1 cellular context compared by ENCODE assay signal in the genomic region with DNA sequence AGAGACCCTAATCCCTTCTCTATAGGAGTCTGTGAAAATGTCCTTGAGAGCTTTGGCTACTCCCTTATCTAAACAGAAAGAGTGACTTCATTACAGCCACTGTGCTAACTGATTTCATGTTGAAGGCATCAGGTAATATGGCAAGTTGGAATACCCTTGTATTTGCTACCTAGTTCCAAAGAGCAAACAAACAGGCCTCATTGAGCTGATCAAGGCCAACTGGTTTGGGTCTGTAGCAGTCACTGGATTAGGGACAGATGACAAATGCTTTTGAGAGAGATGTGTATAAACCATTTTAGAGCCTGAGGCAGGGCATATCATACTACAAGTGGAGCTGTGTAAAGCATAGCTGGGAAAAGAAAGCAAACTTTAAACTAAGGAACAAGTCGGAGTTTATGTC.
A peak's percentile ranks its signal among the peaks of the same experiment; 100 is the strongest.
TF ChIP-seq lines count a peak whose summit lies in the region.

No MANE protein-coding gene starts in this region.

TF ChIP-seq in HepG2, 621 proteins besides CTCF, POLR2A, EP300 and RAD21 (continued from another document and continues in another):
- TF ChIP-seq, protein P1, sequence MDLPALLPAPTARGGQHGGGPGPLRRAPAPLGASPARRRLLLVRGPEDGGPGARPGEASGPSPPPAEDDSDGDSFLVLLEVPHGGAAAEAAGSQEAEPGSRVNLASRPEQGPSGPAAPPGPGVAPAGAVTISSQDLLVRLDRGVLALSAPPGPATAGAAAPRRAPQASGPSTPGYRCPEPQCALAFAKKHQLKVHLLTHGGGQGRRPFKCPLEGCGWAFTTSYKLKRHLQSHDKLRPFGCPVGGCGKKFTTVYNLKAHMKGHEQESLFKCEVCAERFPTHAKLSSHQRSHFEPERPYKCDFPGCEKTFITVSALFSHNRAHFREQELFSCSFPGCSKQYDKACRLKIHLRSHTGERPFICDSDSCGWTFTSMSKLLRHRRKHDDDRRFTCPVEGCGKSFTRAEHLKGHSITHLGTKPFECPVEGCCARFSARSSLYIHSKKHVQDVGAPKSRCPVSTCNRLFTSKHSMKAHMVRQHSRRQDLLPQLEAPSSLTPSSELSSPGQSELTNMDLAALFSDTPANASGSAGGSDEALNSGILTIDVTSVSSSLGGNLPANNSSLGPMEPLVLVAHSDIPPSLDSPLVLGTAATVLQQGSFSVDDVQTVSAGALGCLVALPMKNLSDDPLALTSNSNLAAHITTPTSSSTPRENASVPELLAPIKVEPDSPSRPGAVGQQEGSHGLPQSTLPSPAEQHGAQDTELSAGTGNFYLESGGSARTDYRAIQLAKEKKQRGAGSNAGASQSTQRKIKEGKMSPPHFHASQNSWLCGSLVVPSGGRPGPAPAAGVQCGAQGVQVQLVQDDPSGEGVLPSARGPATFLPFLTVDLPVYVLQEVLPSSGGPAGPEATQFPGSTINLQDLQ (CRISPR knock-in tag; IDR thresholded peaks at IDR 0.05): no peak
- TF ChIP-seq ZBTB7A (CRISPR knock-in tag; IDR thresholded peaks at IDR 0.05): no peak
- TF ChIP-seq CBFB (CRISPR knock-in tag; IDR thresholded peaks at IDR 0.05): no peak
- TF ChIP-seq ZNF30 (CRISPR knock-in tag; IDR thresholded peaks at IDR 0.05): no peak
- no peak for TF ChIP-seq ZNF747 (CRISPR knock-in tag; IDR thresholded peaks at IDR 0.05; ENCODE audit: borderline replicate concordance)
- TF ChIP-seq, protein P2, sequence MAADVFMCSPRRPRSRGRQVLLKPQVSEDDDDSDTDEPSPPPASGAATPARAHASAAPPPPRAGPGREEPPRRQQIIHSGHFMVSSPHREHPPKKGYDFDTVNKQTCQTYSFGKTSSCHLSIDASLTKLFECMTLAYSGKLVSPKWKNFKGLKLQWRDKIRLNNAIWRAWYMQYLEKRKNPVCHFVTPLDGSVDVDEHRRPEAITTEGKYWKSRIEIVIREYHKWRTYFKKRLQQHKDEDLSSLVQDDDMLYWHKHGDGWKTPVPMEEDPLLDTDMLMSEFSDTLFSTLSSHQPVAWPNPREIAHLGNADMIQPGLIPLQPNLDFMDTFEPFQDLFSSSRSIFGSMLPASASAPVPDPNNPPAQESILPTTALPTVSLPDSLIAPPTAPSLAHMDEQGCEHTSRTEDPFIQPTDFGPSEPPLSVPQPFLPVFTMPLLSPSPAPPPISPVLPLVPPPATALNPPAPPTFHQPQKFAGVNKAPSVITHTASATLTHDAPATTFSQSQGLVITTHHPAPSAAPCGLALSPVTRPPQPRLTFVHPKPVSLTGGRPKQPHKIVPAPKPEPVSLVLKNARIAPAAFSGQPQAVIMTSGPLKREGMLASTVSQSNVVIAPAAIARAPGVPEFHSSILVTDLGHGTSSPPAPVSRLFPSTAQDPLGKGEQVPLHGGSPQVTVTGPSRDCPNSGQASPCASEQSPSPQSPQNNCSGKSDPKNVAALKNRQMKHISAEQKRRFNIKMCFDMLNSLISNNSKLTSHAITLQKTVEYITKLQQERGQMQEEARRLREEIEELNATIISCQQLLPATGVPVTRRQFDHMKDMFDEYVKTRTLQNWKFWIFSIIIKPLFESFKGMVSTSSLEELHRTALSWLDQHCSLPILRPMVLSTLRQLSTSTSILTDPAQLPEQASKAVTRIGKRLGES (CRISPR knock-in tag; IDR thresholded peaks at IDR 0.05; ENCODE audit: borderline replicate concordance): no peak
- TF ChIP-seq, protein P3, sequence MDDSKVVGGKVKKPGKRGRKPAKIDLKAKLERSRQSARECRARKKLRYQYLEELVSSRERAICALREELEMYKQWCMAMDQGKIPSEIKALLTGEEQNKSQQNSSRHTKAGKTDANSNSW (CRISPR knock-in tag; IDR thresholded peaks at IDR 0.05; ENCODE audit: borderline replicate concordance): no peak
- TF ChIP-seq, protein P4, sequence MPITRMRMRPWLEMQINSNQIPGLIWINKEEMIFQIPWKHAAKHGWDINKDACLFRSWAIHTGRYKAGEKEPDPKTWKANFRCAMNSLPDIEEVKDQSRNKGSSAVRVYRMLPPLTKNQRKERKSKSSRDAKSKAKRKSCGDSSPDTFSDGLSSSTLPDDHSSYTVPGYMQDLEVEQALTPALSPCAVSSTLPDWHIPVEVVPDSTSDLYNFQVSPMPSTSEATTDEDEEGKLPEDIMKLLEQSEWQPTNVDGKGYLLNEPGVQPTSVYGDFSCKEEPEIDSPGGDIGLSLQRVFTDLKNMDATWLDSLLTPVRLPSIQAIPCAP (CRISPR knock-in tag; IDR thresholded peaks at IDR 0.05; ENCODE audit: low read depth): no peak
- TF ChIP-seq SMAD1 (CRISPR knock-in tag; IDR thresholded peaks at IDR 0.05; ENCODE audit: borderline replicate concordance, low read depth): no peak
- no peak for TF ChIP-seq ZNF468 (CRISPR knock-in tag; IDR thresholded peaks at IDR 0.05)
- TF ChIP-seq ZNF337 (CRISPR knock-in tag; IDR thresholded peaks at IDR 0.05; ENCODE audit: borderline replicate concordance, low read depth): no peak
- TF ChIP-seq ZNF225 (CRISPR knock-in tag; IDR thresholded peaks at IDR 0.05): no peak
- no peak for TF ChIP-seq KAT2B (IDR thresholded peaks at IDR 0.05; ENCODE audit: borderline replicate concordance, low read depth, low read length)
- TF ChIP-seq ZNF10 (CRISPR knock-in tag; IDR thresholded peaks at IDR 0.05; ENCODE audit: borderline replicate concordance, low read depth): no peak
- 0 out of 2 replicates have a peak, but pooled peaks have one; percentile 27 for TF ChIP-seq ZSCAN31 (CRISPR knock-in tag; IDR thresholded peaks at IDR 0.05; ENCODE audit: low read depth)
- no peak for TF ChIP-seq CREB1 (IDR thresholded peaks at IDR 0.05)
- peak; percentile 58 for TF ChIP-seq CREB1 (CRISPR knock-in tag; IDR thresholded peaks at IDR 0.05)
- TF ChIP-seq, protein P5, sequence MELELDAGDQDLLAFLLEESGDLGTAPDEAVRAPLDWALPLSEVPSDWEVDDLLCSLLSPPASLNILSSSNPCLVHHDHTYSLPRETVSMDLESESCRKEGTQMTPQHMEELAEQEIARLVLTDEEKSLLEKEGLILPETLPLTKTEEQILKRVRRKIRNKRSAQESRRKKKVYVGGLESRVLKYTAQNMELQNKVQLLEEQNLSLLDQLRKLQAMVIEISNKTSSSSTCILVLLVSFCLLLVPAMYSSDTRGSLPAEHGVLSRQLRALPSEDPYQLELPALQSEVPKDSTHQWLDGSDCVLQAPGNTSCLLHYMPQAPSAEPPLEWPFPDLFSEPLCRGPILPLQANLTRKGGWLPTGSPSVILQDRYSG (CRISPR knock-in tag; IDR thresholded peaks at IDR 0.05): no peak
- TF ChIP-seq, protein P6, sequence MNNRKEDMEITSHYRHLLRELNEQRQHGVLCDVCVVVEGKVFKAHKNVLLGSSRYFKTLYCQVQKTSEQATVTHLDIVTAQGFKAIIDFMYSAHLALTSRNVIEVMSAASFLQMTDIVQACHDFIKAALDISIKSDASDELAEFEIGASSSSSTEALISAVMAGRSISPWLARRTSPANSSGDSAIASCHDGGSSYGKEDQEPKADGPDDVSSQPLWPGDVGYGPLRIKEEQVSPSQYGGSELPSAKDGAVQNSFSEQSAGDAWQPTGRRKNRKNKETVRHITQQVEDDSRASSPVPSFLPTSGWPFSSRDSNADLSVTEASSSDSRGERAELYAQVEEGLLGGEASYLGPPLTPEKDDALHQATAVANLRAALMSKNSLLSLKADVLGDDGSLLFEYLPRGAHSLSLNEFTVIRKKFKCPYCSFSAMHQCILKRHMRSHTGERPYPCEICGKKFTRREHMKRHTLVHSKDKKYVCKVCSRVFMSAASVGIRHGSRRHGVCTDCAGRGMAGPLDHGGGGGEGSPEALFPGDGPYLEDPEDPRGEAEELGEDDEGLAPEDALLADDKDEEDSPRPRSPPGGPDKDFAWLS (CRISPR knock-in tag; IDR thresholded peaks at IDR 0.05; ENCODE audit: borderline replicate concordance): no peak
- no peak for TF ChIP-seq ZNF703 (CRISPR knock-in tag; IDR thresholded peaks at IDR 0.05; ENCODE audit: borderline replicate concordance)
- TF ChIP-seq, protein P7, sequence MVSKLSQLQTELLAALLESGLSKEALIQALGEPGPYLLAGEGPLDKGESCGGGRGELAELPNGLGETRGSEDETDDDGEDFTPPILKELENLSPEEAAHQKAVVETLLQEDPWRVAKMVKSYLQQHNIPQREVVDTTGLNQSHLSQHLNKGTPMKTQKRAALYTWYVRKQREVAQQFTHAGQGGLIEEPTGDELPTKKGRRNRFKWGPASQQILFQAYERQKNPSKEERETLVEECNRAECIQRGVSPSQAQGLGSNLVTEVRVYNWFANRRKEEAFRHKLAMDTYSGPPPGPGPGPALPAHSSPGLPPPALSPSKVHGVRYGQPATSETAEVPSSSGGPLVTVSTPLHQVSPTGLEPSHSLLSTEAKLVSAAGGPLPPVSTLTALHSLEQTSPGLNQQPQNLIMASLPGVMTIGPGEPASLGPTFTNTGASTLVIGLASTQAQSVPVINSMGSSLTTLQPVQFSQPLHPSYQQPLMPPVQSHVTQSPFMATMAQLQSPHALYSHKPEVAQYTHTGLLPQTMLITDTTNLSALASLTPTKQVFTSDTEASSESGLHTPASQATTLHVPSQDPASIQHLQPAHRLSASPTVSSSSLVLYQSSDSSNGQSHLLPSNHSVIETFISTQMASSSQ (IDR thresholded peaks at IDR 0.05; ENCODE audit: low read depth): peak; percentile 43; the same call in 1 of the 2 replicates
- TF ChIP-seq, protein P7 (CRISPR knock-in tag; IDR thresholded peaks at IDR 0.05; ENCODE audit: borderline replicate concordance): peak; percentile 76; the same call in 1 of the 2 replicates
- peak; percentile 96 for TF ChIP-seq HDAC2 (CRISPR knock-in tag; IDR thresholded peaks at IDR 0.05)
- TF ChIP-seq ZNF670 (CRISPR knock-in tag; IDR thresholded peaks at IDR 0.05; ENCODE audit: borderline replicate concordance): 0 out of 2 replicates have a peak, but pooled peaks have one; percentile 36
- TF ChIP-seq ZNF781 (CRISPR knock-in tag; IDR thresholded peaks at IDR 0.05; ENCODE audit: borderline replicate concordance, not compliant biosample characterization): no peak
- TF ChIP-seq, protein P8, sequence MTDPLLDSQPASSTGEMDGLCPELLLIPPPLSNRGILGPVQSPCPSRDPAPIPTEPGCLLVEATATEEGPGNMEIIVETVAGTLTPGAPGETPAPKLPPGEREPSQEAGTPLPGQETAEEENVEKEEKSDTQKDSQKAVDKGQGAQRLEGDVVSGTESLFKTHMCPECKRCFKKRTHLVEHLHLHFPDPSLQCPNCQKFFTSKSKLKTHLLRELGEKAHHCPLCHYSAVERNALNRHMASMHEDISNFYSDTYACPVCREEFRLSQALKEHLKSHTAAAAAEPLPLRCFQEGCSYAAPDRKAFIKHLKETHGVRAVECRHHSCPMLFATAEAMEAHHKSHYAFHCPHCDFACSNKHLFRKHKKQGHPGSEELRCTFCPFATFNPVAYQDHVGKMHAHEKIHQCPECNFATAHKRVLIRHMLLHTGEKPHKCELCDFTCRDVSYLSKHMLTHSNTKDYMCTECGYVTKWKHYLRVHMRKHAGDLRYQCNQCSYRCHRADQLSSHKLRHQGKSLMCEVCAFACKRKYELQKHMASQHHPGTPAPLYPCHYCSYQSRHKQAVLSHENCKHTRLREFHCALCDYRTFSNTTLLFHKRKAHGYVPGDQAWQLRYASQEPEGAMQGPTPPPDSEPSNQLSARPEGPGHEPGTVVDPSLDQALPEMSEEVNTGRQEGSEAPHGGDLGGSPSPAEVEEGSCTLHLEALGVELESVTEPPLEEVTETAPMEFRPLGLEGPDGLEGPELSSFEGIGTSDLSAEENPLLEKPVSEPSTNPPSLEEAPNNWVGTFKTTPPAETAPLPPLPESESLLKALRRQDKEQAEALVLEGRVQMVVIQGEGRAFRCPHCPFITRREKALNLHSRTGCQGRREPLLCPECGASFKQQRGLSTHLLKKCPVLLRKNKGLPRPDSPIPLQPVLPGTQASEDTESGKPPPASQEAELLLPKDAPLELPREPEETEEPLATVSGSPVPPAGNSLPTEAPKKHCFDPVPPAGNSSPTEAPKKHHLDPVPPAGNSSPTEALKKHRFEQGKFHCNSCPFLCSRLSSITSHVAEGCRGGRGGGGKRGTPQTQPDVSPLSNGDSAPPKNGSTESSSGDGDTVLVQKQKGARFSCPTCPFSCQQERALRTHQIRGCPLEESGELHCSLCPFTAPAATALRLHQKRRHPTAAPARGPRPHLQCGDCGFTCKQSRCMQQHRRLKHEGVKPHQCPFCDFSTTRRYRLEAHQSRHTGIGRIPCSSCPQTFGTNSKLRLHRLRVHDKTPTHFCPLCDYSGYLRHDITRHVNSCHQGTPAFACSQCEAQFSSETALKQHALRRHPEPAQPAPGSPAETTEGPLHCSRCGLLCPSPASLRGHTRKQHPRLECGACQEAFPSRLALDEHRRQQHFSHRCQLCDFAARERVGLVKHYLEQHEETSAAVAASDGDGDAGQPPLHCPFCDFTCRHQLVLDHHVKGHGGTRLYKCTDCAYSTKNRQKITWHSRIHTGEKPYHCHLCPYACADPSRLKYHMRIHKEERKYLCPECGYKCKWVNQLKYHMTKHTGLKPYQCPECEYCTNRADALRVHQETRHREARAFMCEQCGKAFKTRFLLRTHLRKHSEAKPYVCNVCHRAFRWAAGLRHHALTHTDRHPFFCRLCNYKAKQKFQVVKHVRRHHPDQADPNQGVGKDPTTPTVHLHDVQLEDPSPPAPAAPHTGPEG (CRISPR knock-in tag; IDR thresholded peaks at IDR 0.05): no peak
- TF ChIP-seq, protein P9, sequence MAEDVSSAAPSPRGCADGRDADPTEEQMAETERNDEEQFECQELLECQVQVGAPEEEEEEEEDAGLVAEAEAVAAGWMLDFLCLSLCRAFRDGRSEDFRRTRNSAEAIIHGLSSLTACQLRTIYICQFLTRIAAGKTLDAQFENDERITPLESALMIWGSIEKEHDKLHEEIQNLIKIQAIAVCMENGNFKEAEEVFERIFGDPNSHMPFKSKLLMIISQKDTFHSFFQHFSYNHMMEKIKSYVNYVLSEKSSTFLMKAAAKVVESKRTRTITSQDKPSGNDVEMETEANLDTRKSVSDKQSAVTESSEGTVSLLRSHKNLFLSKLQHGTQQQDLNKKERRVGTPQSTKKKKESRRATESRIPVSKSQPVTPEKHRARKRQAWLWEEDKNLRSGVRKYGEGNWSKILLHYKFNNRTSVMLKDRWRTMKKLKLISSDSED (CRISPR knock-in tag; IDR thresholded peaks at IDR 0.05): no peak
- TF ChIP-seq, protein P10, sequence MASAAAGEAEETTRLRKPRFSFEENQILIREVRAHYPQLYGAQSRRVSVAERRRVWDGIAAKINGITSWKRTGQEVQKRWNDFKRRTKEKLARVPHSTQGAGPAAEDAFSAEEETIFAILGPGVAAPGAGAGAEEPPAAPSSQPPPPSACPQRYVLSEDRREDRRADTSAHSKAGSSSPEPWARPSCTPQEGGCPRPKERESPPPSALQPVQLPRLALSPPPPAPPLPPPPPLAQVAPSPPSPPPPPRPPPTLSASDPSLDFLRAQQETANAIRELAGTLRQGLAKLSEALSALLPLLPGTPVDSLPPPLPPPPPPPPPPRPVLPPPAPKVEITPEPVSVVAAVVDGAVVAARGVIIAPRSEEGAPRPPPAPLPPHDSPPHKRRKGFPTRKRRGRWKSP (CRISPR knock-in tag; IDR thresholded peaks at IDR 0.05): 0 out of 2 replicates have a peak, but pooled peaks have one; percentile 39
- no peak for TF ChIP-seq SOX13 (IDR thresholded peaks at IDR 0.05)
- TF ChIP-seq SOX13 (CRISPR knock-in tag; conservative IDR thresholded peaks at IDR 0.05 in 1 of 2, IDR thresholded peaks at IDR 0.05 in 1 of 2): peak in 1 of 2 experiments; percentile 88; a peak in 2 of 4 replicates
- peak; percentile 91; the same call in 1 of the 2 replicates for TF ChIP-seq ZBTB20 (CRISPR knock-in tag; IDR thresholded peaks at IDR 0.05; ENCODE audit: borderline replicate concordance, low read depth)
- no peak for TF ChIP-seq ZNF766 (CRISPR knock-in tag; IDR thresholded peaks at IDR 0.05; ENCODE audit: borderline replicate concordance)
